In the genomic region with DNA sequence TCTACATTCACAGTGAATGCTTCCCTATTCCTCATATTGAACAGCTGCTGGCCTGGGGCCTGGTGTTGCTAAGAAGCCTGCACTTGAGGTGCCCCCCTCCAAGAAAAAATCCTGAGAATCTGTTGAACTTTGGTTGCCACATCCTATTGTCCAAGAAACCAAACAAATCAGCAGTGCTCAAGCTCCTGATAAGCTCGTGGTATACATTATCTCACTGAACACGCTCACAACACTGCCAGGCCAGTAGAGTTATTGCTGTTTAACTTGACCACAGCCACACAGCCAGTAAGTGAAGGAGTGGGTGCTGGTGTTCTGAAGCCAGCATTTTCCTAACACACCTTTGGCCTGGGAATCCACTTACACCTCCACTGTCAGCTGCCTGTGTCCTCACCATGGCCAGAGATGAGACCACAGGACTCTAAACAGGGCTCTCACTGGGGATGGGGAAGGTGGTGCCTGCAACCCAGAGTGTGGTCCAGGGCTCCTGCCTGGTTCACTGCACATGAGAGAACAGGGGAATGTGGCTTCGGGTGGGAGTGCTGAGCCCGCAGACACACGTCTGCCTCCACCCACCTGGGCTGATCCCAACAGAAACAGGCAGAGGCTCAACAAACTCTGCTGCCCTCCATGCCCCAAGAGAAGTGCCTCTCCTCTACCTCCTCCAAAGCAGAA, we compare ENCODE assay signal across 1 cellular context.
TF ChIP-seq lines count a peak whose summit lies in the region.

No MANE protein-coding gene starts in this region.

TF ChIP-seq in GM23338, 12 proteins besides CTCF, POLR2A, EP300 and RAD21 (continued from another document):
- TF ChIP-seq, protein P1, sequence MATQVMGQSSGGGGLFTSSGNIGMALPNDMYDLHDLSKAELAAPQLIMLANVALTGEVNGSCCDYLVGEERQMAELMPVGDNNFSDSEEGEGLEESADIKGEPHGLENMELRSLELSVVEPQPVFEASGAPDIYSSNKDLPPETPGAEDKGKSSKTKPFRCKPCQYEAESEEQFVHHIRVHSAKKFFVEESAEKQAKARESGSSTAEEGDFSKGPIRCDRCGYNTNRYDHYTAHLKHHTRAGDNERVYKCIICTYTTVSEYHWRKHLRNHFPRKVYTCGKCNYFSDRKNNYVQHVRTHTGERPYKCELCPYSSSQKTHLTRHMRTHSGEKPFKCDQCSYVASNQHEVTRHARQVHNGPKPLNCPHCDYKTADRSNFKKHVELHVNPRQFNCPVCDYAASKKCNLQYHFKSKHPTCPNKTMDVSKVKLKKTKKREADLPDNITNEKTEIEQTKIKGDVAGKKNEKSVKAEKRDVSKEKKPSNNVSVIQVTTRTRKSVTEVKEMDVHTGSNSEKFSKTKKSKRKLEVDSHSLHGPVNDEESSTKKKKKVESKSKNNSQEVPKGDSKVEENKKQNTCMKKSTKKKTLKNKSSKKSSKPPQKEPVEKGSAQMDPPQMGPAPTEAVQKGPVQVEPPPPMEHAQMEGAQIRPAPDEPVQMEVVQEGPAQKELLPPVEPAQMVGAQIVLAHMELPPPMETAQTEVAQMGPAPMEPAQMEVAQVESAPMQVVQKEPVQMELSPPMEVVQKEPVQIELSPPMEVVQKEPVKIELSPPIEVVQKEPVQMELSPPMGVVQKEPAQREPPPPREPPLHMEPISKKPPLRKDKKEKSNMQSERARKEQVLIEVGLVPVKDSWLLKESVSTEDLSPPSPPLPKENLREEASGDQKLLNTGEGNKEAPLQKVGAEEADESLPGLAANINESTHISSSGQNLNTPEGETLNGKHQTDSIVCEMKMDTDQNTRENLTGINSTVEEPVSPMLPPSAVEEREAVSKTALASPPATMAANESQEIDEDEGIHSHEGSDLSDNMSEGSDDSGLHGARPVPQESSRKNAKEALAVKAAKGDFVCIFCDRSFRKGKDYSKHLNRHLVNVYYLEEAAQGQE (IDR thresholded peaks at IDR 0.05; ENCODE audit: unreplicated experiment) = no peak
- TF ChIP-seq ZNF114 (CRISPR knock-in tag; IDR thresholded peaks at IDR 0.05) (no peak), POLR2AphosphoS5 (IDR thresholded peaks at IDR 0.05; ENCODE audit: low read depth) (no peak), ZNF331 (CRISPR knock-in tag; IDR thresholded peaks at IDR 0.05; ENCODE audit: low read depth) (no peak), NANOG (IDR thresholded peaks at IDR 0.05; ENCODE audit: borderline replicate concordance) (no peak), STAT1 (IDR thresholded peaks at IDR 0.05; ENCODE audit: unreplicated experiment) (no peak)
- TF ChIP-seq, protein P2, sequence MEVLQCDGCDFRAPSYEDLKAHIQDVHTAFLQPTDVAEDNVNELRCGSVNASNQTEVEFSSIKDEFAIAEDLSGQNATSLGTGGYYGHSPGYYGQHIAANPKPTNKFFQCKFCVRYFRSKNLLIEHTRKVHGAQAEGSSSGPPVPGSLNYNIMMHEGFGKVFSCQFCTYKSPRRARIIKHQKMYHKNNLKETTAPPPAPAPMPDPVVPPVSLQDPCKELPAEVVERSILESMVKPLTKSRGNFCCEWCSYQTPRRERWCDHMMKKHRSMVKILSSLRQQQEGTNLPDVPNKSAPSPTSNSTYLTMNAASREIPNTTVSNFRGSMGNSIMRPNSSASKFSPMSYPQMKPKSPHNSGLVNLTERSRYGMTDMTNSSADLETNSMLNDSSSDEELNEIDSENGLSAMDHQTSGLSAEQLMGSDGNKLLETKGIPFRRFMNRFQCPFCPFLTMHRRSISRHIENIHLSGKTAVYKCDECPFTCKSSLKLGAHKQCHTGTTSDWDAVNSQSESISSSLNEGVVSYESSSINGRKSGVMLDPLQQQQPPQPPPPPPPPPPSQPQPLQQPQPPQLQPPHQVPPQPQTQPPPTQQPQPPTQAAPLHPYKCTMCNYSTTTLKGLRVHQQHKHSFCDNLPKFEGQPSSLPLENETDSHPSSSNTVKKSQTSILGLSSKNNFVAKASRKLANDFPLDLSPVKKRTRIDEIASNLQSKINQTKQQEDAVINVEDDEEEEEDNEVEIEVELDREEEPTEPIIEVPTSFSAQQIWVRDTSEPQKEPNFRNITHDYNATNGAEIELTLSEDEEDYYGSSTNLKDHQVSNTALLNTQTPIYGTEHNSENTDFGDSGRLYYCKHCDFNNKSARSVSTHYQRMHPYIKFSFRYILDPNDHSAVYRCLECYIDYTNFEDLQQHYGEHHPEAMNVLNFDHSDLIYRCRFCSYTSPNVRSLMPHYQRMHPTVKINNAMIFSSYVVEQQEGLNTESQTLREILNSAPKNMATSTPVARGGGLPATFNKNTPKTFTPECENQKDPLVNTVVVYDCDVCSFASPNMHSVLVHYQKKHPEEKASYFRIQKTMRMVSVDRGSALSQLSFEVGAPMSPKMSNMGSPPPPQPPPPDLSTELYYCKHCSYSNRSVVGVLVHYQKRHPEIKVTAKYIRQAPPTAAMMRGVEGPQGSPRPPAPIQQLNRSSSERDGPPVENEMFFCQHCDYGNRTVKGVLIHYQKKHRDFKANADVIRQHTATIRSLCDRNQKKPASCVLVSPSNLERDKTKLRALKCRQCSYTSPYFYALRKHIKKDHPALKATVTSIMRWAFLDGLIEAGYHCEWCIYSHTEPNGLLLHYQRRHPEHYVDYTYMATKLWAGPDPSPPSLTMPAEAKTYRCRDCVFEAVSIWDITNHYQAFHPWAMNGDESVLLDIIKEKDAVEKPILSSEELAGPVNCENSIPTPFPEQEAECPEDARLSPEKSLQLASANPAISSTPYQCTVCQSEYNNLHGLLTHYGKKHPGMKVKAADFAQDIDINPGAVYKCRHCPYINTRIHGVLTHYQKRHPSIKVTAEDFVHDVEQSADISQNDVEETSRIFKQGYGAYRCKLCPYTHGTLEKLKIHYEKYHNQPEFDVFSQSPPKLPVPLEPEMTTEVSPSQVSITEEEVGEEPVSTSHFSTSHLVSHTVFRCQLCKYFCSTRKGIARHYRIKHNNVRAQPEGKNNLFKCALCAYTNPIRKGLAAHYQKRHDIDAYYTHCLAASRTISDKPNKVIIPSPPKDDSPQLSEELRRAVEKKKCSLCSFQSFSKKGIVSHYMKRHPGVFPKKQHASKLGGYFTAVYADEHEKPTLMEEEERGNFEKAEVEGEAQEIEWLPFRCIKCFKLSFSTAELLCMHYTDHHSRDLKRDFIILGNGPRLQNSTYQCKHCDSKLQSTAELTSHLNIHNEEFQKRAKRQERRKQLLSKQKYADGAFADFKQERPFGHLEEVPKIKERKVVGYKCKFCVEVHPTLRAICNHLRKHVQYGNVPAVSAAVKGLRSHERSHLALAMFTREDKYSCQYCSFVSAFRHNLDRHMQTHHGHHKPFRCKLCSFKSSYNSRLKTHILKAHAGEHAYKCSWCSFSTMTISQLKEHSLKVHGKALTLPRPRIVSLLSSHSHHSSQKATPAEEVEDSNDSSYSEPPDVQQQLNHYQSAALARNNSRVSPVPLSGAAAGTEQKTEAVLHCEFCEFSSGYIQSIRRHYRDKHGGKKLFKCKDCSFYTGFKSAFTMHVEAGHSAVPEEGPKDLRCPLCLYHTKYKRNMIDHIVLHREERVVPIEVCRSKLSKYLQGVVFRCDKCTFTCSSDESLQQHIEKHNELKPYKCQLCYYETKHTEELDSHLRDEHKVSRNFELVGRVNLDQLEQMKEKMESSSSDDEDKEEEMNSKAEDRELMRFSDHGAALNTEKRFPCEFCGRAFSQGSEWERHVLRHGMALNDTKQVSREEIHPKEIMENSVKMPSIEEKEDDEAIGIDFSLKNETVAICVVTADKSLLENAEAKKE (CRISPR knock-in tag; IDR thresholded peaks at IDR 0.05) = no peak
